20 cellular contexts compared by ENCODE assay signal in genomic region chr2:173574713-173575112, GRCh38.
A peak's percentile ranks its signal among the peaks of the same experiment; 100 is the strongest.
DNase-seq lines count a peak whose midpoint lies in the region; ATAC-seq, FAIRE-seq and TF ChIP-seq lines count a peak whose summit lies in the region.
"Had no signal": no experiment of that assay in that cellular context is flagged by ENCODE, and none has a peak within 500 bp of the region (broad histone marks: within the 10 kb centered on the region; RNA-seq: fewer than 3 reads in every experiment).

No MANE protein-coding gene starts in this region.

- TF ChIP-seq CTCF in astrocyte (IDR thresholded peaks at IDR 0.05; ENCODE audit: insufficient read depth, low read depth, low read length), result no peak
- TF ChIP-seq CTCF in foreskin fibroblast (IDR thresholded peaks at IDR 0.05; ENCODE audit: low read depth, low read length), result no peak
- no peak for TF ChIP-seq CTCF in left ventricle myocardium inferior (IDR thresholded peaks at IDR 0.05; ENCODE audit: borderline replicate concordance)

- H2AFZ ChIP-seq in astrocyte (ENCODE audit: low read depth, low read length), result no peak overlapping the region
- H2AFZ ChIP-seq: PC-9 had no signal

- H4K20me1 ChIP-seq in astrocyte (ENCODE audit: insufficient read depth, low read length), result no peaks in the 10 kb centered on the region

- DNase-seq in AG20443 (ENCODE audit: low spot score), result peak; percentile 30
- peak; percentile 38 for DNase-seq in astrocyte (ENCODE audit: low read depth)
- DNase-seq in foreskin fibroblast, result peak; percentile 41 to 69
- DNase-seq in NCI-H146 treated with DMSO at 0.1 percent for 48 hours (lab: John Stamatoyannopoulos, UW; ENCODE audit: unreplicated experiment), result no peak
- no peak for DNase-seq in GM19239 (ENCODE audit: insufficient read length, low spot score)
- DNase-seq in left ventricle myocardium inferior, result no peak
- no peak for DNase-seq in T-helper 17 cell
- DNase-seq: colonic mucosa; naive B cell; NCI-H2081 treated with DMSO at 0.1 percent for 48 hours; NCI-H69; PC-9; spleen; stimulated activated naive CD8-positive, alpha-beta T cell treated with anti-CD3 and anti-CD28 coated beads, Interleukin-15, Interleukin-2, amounts not matched to agents 100 U/mL and 50 U/mL, for 24 hours had no signal

- H3K27me3 ChIP-seq in astrocyte (ENCODE audit: insufficient read depth, low read length) (no peaks in the 10 kb centered on the region), left ventricle myocardium inferior (ENCODE audit: low read depth) (no peaks in the 10 kb centered on the region)
- H3K27me3 ChIP-seq: colonic mucosa had no signal

- H3K9me3 ChIP-seq in astrocyte (ENCODE audit: insufficient read depth, low read depth, low read length), result no peaks in the 10 kb centered on the region
- no peaks in the 10 kb centered on the region for H3K9me3 ChIP-seq in left ventricle myocardium inferior (replicated peaks)
- peaks cover 6% of the 10 kb centered on the region for H3K9me3 ChIP-seq in T-helper 17 cell (ENCODE audit: control insufficient read depth, low read length, poor library complexity, severe bottlenecking)
- H3K9me3 ChIP-seq: colonic mucosa, spleen had no signal

- H3K4me2 ChIP-seq in astrocyte (ENCODE audit: low read length), result no peak overlapping the region
- H3K4me2 ChIP-seq: PC-9 had no signal

- H3K4me1 Mint-ChIP-seq in astrocyte (ENCODE audit: low read depth, unreplicated experiment), result peaks cover 9% of the 10 kb centered on the region
- H3K4me1 Mint-ChIP-seq in T-helper 17 cell, result peaks cover 4% of the 10 kb centered on the region

- H3K36me3 ChIP-seq in astrocyte (ENCODE audit: insufficient read depth, low read length) (no peaks in the 10 kb centered on the region), left ventricle myocardium inferior (no peaks in the 10 kb centered on the region)
- H3K36me3 ChIP-seq: colonic mucosa, spleen had no signal

- H3K27ac Mint-ChIP-seq in astrocyte (ENCODE audit: unreplicated experiment), result peak overlapping the region; percentile 30
- no peak overlapping the region for H3K27ac Mint-ChIP-seq in T-helper 17 cell
- H3K27ac Mint-ChIP-seq: activated T-helper 2 cell treated with anti-CD3 and anti-CD28 coated beads, Interferon-gamma antibody, Interleukin-2, Interleukin-4, amounts not matched to agents 10 μg/mL and 5 μg/mL and 100 μg/mL, durations not matched to agents 14 hours and 24 hours and 36 hours; naive B cell; WTC11 had no signal

- FAIRE-seq in astrocyte (lab: Jason Lieb, UNC) (no peak), GM19239 (lab: Jason Lieb, UNC) (no peak)
- FAIRE-seq: D721Med, urothelium cell line had no signal

- peak; percentile 53 for ATAC-seq in HG03378 (IDR thresholded peaks at IDR 0.05; ENCODE audit: unreplicated experiment)
- no peak for ATAC-seq in T-helper 17 cell
- ATAC-seq: stimulated activated naive CD8-positive, alpha-beta T cell treated with anti-CD3 and anti-CD28 coated beads, Interleukin-15, Interleukin-2, amounts not matched to agents 100 U/mL and 50 U/mL, for 24 hours; WTC11 had no signal

- no peaks in the 10 kb centered on the region for H3K9me3 Mint-ChIP-seq in astrocyte (ENCODE audit: unreplicated experiment)
- H3K9me3 Mint-ChIP-seq: activated T-helper 2 cell treated with anti-CD3 and anti-CD28 coated beads, Interferon-gamma antibody, Interleukin-2, Interleukin-4, amounts not matched to agents 10 μg/mL and 5 μg/mL and 100 μg/mL, durations not matched to agents 14 hours and 24 hours and 36 hours had no signal

- H3K36me3 Mint-ChIP-seq in astrocyte (ENCODE audit: low read depth, unreplicated experiment), result no peaks in the 10 kb centered on the region
- no peaks in the 10 kb centered on the region for H3K36me3 Mint-ChIP-seq in T-helper 17 cell (ENCODE audit: low read depth)

- peaks cover 5% of the 10 kb centered on the region for H3K4me1 ChIP-seq in astrocyte (ENCODE audit: insufficient read depth, low read length)
- peaks cover 6% of the 10 kb centered on the region for H3K4me1 ChIP-seq in left ventricle myocardium inferior
- H3K4me1 ChIP-seq: colonic mucosa had no signal

- no peak overlapping the region for H3K4me3 Mint-ChIP-seq in astrocyte (ENCODE audit: unreplicated experiment)
- no peak overlapping the region for H3K4me3 Mint-ChIP-seq in T-helper 17 cell
- H3K4me3 Mint-ChIP-seq: naive B cell, WTC11 had no signal

- H3K27ac ChIP-seq in astrocyte (ENCODE audit: low read depth, low read length) (no peak overlapping the region), left ventricle myocardium inferior (replicated peaks) (no peak overlapping the region)
- H3K27ac ChIP-seq: colonic mucosa, epithelial cell of prostate, PC-9, spleen had no signal

- H3K79me2 ChIP-seq in astrocyte (ENCODE audit: insufficient read depth, low read length), result no peaks in the 10 kb centered on the region

- intact Hi-C loops in left ventricle myocardium inferior (cut with micrococcal nuclease), result loop anchor here (10.0 kb wide), 1 partner anchor 170 kb away; no protein-coding TSS in a partner anchor

- H3K4me3 ChIP-seq in astrocyte (ENCODE audit: insufficient read depth, low read depth, low read length), result no peak overlapping the region
- H3K4me3 ChIP-seq in foreskin fibroblast (ENCODE audit: low read depth in 1 of 2, low read length in 2 of 2), result no peak overlapping the region
- H3K4me3 ChIP-seq in left ventricle myocardium inferior, result no peak overlapping the region
- H3K4me3 ChIP-seq: colonic mucosa, PC-9, spleen had no signal

- no peaks in the 10 kb centered on the region for H3K27me3 Mint-ChIP-seq in astrocyte (ENCODE audit: low read depth, unreplicated experiment)
- H3K27me3 Mint-ChIP-seq in T-helper 17 cell, result peaks cover 31% of the 10 kb centered on the region

- H3K9ac ChIP-seq in astrocyte (ENCODE audit: low read length), result no peak overlapping the region

Comparison
In these comparisons a context has a peak if more than half of its experiments do, and no peak if none do; other contexts are left out.
1. DNase-seq: peak in AG20443 (single experiment), astrocyte (single experiment) and foreskin fibroblast (2 of 2); none in NCI-H146 treated with DMSO at 0.1 percent for 48 hours (single experiment), GM19239 (single experiment), left ventricle myocardium inferior (single experiment) and T-helper 17 cell (0 of 3).